In genomic region chr5:130198927-130199326, GRCh38 we compare ENCODE assay signal across 10 cellular contexts.
DNase-seq lines count a peak whose midpoint lies in the region; TF ChIP-seq lines count a peak whose summit lies in the region.
"Had no signal": no experiment of that assay in that cellular context is flagged by ENCODE, and none has a peak within 500 bp of the region (broad histone marks: within the 10 kb centered on the region; RNA-seq: fewer than 3 reads in every experiment).

No MANE protein-coding gene starts in this region.

- TF ChIP-seq CTCF in GM10266 (IDR thresholded peaks at IDR 0.05; ENCODE audit: control insufficient read depth, insufficient read depth, low read depth, missing control alignments), result peak; percentile 32

- DNase-seq in GM10266 (ENCODE audit: extremely low spot score) (peak; percentile 7), HCEC 1CT (peak; percentile 35), RPMI7951 (ENCODE audit: low read depth) (peak; percentile 13), left kidney (ENCODE audit: low read depth, low spot score) (peak; percentile 49), NCI-H2171 (lab: John Stamatoyannopoulos, UW) (no peak), NOMO-1 treated with DMSO at 0.1 percent for 48 hours (lab: John Stamatoyannopoulos, UW; ENCODE audit: unreplicated experiment) (no peak), OCI-M2 (lab: John Stamatoyannopoulos, UW; ENCODE audit: unreplicated experiment) (no peak), C1 segment of cervical spinal cord (lab: John Stamatoyannopoulos, UW) (no peak)
- DNase-seq: activated naive CD8-positive, alpha-beta T cell treated with anti-CD3 and anti-CD28 coated beads, Interleukin-2, amount 10 ng/mL, durations not matched to agents 7 days and 5 days; stimulated activated naive B cell treated with anti-CD40 and anti-IgM and Interleukin-4, amounts not matched to agents 10 μg/mL and 1 μg/mL and 100 μg/mL, for 72 hours had no signal

Comparison
In these comparisons a context has a peak if more than half of its experiments do, and no peak if none do; other contexts are left out.
1. DNase-seq: peak in GM10266 (single experiment), HCEC 1CT (single experiment), RPMI7951 (single experiment) and left kidney (single experiment); none in NCI-H2171 (single experiment), NOMO-1 treated with DMSO at 0.1 percent for 48 hours (single experiment), OCI-M2 (single experiment) and C1 segment of cervical spinal cord (0 of 14).